In genomic region chr21:43979654-43980053, GRCh38 we compare ENCODE assay signal across 2 cellular contexts.
TF ChIP-seq lines count a peak whose summit lies in the region.

No MANE protein-coding gene starts in this region.

TF ChIP-seq in HepG2, 621 proteins besides CTCF, POLR2A, EP300 and RAD21:
- peak; percentile 29; the same call in 1 of the 2 replicates for TF ChIP-seq STAG1 (CRISPR knock-in tag; IDR thresholded peaks at IDR 0.05)
- TF ChIP-seq CCDC6 (CRISPR knock-in tag; IDR thresholded peaks at IDR 0.05) = no peak
TF ChIP-seq in HepG2: peak in this region for 1.

TF ChIP-seq in WTC11, 78 proteins besides CTCF, POLR2A, EP300 and RAD21:
- TF ChIP-seq ZBTB21 (CRISPR knock-in tag; IDR thresholded peaks at IDR 0.05; ENCODE audit: borderline replicate concordance) (no peak), GRHL2 (CRISPR knock-in tag; IDR thresholded peaks at IDR 0.05; ENCODE audit: insufficient replicate concordance, severe bottlenecking) (no peak), SP1 (CRISPR knock-in tag; conservative IDR thresholded peaks at IDR 0.05) (no peak), ZNF512 (CRISPR knock-in tag; IDR thresholded peaks at IDR 0.05; ENCODE audit: borderline replicate concordance) (no peak), NFYB (CRISPR knock-in tag; conservative IDR thresholded peaks at IDR 0.05; ENCODE audit: low read depth) (no peak), CREM (CRISPR knock-in tag; IDR thresholded peaks at IDR 0.05) (no peak), JAZF1 (CRISPR knock-in tag; IDR thresholded peaks at IDR 0.05) (no peak), SMAD4 (CRISPR knock-in tag; IDR thresholded peaks at IDR 0.05) (no peak), FOXP1 (CRISPR knock-in tag; IDR thresholded peaks at IDR 0.05; ENCODE audit: borderline replicate concordance) (no peak), RORB (CRISPR knock-in tag; IDR thresholded peaks at IDR 0.05) (no peak), NR1H2 (CRISPR knock-in tag; IDR thresholded peaks at IDR 0.05) (no peak)
